ENCODE assay signal across 28 cellular contexts in the genomic region with DNA sequence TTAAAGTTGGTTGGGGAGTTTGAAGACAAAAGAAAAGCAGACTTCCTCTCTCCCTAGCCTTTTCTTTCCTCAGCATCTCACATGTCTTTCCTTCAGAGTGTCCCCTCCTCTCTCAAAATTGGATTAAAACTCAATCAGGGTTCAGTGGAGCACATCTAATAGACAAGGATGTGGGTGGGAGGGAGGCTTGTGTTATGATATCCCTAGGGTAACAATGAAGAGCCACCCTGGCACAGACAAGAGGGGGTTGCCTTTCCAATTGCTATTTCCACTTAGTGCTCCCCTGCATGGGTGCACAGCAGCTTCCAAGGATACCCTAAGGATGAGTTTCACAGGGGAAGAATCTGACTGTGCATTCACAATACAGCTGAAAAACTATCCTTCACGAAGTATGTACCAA.
"Had no signal": no experiment of that assay in that cellular context is flagged by ENCODE, and none has a peak within 500 bp of the region (broad histone marks: within the 10 kb centered on the region; RNA-seq: fewer than 3 reads in every experiment).

No MANE protein-coding gene starts in this region.

- H3K4me1 Mint-ChIP-seq: naive thymus-derived CD8-positive, alpha-beta T cell; nephron progenitor cell; stimulated activated naive CD8-positive, alpha-beta T cell treated with anti-CD3 and anti-CD28 coated beads, Interleukin-15, amount 100 ng/mL, for 72 hours had no signal

- H3K9me3 ChIP-seq: esophagus squamous epithelium, heart right ventricle, lower lobe of right lung, neutrophil, pancreas, right atrium auricular region, suprapubic skin, transverse colon, upper lobe of right lung, uterus had no signal

- H3K4me1 ChIP-seq: heart right ventricle, lower lobe of right lung, right atrium auricular region, suprapubic skin, transverse colon, upper lobe of right lung, uterus had no signal

- H3K27me3 Mint-ChIP-seq: effector memory CD8-positive, alpha-beta T cell; naive thymus-derived CD8-positive, alpha-beta T cell; stimulated activated naive CD8-positive, alpha-beta T cell treated with anti-CD3 and anti-CD28 coated beads, Interleukin-15, amount 100 ng/mL, for 72 hours had no signal

- H3K36me3 Mint-ChIP-seq: naive thymus-derived CD8-positive, alpha-beta T cell had no signal

- H3K27ac Mint-ChIP-seq: effector memory CD8-positive, alpha-beta T cell; naive thymus-derived CD8-positive, alpha-beta T cell; nephron progenitor cell; stimulated activated naive CD8-positive, alpha-beta T cell treated with anti-CD3 and anti-CD28 coated beads, Interleukin-15, amount 100 ng/mL, for 72 hours had no signal

- H3K4me3 Mint-ChIP-seq: effector memory CD8-positive, alpha-beta T cell; naive thymus-derived CD8-positive, alpha-beta T cell; nephron progenitor cell; stimulated activated naive CD8-positive, alpha-beta T cell treated with anti-CD3 and anti-CD28 coated beads, Interleukin-15, amount 100 ng/mL, for 72 hours had no signal

- H3K27ac ChIP-seq: esophagus squamous epithelium, heart right ventricle, lower lobe of right lung, neutrophil, pancreas, right atrium auricular region, suprapubic skin, transverse colon, upper lobe of right lung, uterus had no signal

- ATAC-seq: effector memory CD8-positive, alpha-beta T cell; heart right ventricle; left colon; left ventricle myocardium superior; lower lobe of right lung; naive thymus-derived CD8-positive, alpha-beta T cell; pancreas; sciatic nerve; stimulated activated naive CD8-positive, alpha-beta T cell treated with anti-CD3 and anti-CD28 coated beads, Interleukin-15, amount 100 ng/mL, for 72 hours; upper lobe of right lung had no signal

- H3K4me3 ChIP-seq: esophagus squamous epithelium, heart right ventricle, lower lobe of right lung, pancreas, right atrium auricular region, smooth muscle cell, suprapubic skin, transverse colon, upper lobe of right lung, uterus had no signal

- DNase-seq: cortex of kidney; effector memory CD8-positive, alpha-beta T cell; erythroblast; esophagus squamous epithelium; foreskin melanocyte; glutamatergic neuron; heart right ventricle; hippocampal formation; left colon; left ventricle myocardium superior; lower lobe of right lung; naive thymus-derived CD8-positive, alpha-beta T cell; nephron progenitor cell; pancreas; stimulated activated CD4-positive, alpha-beta T cell treated with anti-CD3 and anti-CD28 coated beads, Interleukin-12 subunit alpha, Interleukin-12 subunit beta, amount 100 ng/mL, for 4 hours; stimulated activated CD4-positive, alpha-beta T cell treated with anti-CD3 and anti-CD28 coated beads, Interleukin-1b, Interleukin-23, amount 100 ng/mL, for 48 hours; stimulated activated CD4-positive, alpha-beta T cell treated with anti-CD3 and anti-CD28 coated beads, Interleukin-4, amount 100 ng/mL, for 1 hour; stimulated activated CD8-positive, alpha-beta memory T cell treated with anti-CD3 and anti-CD28 coated beads, Interleukin-4, amount 100 ng/mL, for 48 hours; stimulated activated naive CD4-positive, alpha-beta T cell; stimulated activated naive CD8-positive, alpha-beta T cell treated with anti-CD3 and anti-CD28 coated beads, Interleukin-15, amount 100 ng/mL, for 72 hours; transverse colon; upper lobe of right lung; uterus had no signal

- H3K27me3 ChIP-seq: esophagus squamous epithelium, heart right ventricle, neutrophil, pancreas, right atrium auricular region, suprapubic skin, transverse colon, upper lobe of right lung, uterus had no signal

- H3K36me3 ChIP-seq: esophagus squamous epithelium, heart right ventricle, lower lobe of right lung, neutrophil, pancreas, right atrium auricular region, suprapubic skin, transverse colon, upper lobe of right lung, uterus had no signal

- H3K4me2 ChIP-seq: smooth muscle cell had no signal

- H3K9me3 Mint-ChIP-seq: stimulated activated naive CD8-positive, alpha-beta T cell treated with anti-CD3 and anti-CD28 coated beads, Interleukin-15, amount 100 ng/mL, for 72 hours had no signal
